4 cellular contexts compared by ENCODE assay signal in genomic region chr9:120640874-120641273, GRCh38.
A peak's percentile ranks its signal among the peaks of the same experiment; 100 is the strongest.
DNase-seq lines count a peak whose midpoint lies in the region; ATAC-seq, FAIRE-seq and TF ChIP-seq lines count a peak whose summit lies in the region.
"Not testable (repeated sequence)": the region's sequence is repeated elsewhere in the genome, so short reads cannot be mapped to it uniquely, and the experiment has no call there.

No MANE protein-coding gene starts in this region.

- TF ChIP-seq POLR2A in H54 (IDR thresholded peaks at IDR 0.05; ENCODE audit: low read depth, low read length); right lobe of liver (IDR thresholded peaks at IDR 0.05): not testable (repeated sequence)

- H3K27ac ChIP-seq in dorsolateral prefrontal cortex (peak overlapping the region in 33 of 59 donors; percentile 62 to 97 (median 87)), right lobe of liver (peak overlapping the region in 2 of 3 donors; percentile 9 to 53)

- not testable (repeated sequence) for ATAC-seq in SK-N-SH treated with all-trans-retinoic acid at 6 μM for 48 hours, right lobe of liver

- not testable (repeated sequence) for H3K4me3 ChIP-seq in dorsolateral prefrontal cortex, right lobe of liver

- not testable (repeated sequence) for H3K36me3 ChIP-seq in right lobe of liver

- DNase-seq in H54 (ENCODE audit: insufficient read length, low spot score); dorsolateral prefrontal cortex; right lobe of liver: not testable (repeated sequence)

- H3K27me3 ChIP-seq in dorsolateral prefrontal cortex, right lobe of liver: not testable (repeated sequence)

- WGBS in right lobe of liver (ENCODE audit: insufficient coverage, low coverage, low lambda C conversion rate, missing lambda C conversion rate) = 100% methylated on average over 1 of the region's 1 CpG

- intact Hi-C loops in dorsolateral prefrontal cortex (cut with DNase I); right lobe of liver (cut with DNase I): not testable (repeated sequence)

- peaks cover 0 to 41% (median 8%) of the 10 kb centered on the region in 4 donors for H3K4me1 ChIP-seq in right lobe of liver

- peak; percentile 33 for FAIRE-seq in H54 (lab: Jason Lieb, UNC)

- not testable (repeated sequence) for TF ChIP-seq CTCF in dorsolateral prefrontal cortex (IDR thresholded peaks at IDR 0.05 in 54 of 56, conservative IDR thresholded peaks at IDR 0.05 in 2 of 56; ENCODE audit: low read depth in 1 of 56, partially characterized antibody in 56 of 56); right lobe of liver (IDR thresholded peaks at IDR 0.05)

- H3K9me3 ChIP-seq in right lobe of liver = not testable (repeated sequence)

TF ChIP-seq in SK-N-SH treated with all-trans-retinoic acid at 6 μM for 48 hours, 23 proteins besides CTCF, POLR2A, EP300 and RAD21:
- peak; percentile 89 for TF ChIP-seq ZNF8 (CRISPR knock-in tag; IDR thresholded peaks at IDR 0.05)
TF ChIP-seq in SK-N-SH treated with all-trans-retinoic acid at 6 μM for 48 hours: peak in this region for 1; not testable (repeated sequence) for 22.
